In the genomic region with DNA sequence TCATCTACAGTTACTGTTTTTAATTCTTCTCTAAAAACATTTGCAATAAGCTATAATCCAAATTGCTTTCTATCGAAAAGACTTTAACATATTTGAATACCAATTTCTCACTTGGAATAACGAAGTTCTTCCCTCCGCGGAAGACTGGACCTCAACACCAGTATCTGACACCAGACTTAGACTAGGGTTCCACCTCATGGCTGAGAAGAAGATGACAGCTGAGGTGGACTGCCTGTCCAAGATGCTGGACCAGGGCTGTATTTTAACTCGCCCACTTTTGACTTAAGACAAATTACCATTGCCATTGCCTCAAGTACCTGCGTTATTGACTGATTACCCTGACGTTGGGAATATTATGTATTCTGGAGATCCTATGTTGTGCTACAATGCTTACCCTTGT, we compare ENCODE assay signal across 10 cellular contexts. TPM values are rescaled to one million over a fixed set of nuclear protein-coding genes. Genes with fewer than 3 reads are reported as not detected.
DNase-seq lines count a peak whose midpoint lies in the region; ATAC-seq and TF ChIP-seq lines count a peak whose summit lies in the region.
"Had no signal": no experiment of that assay in that cellular context is flagged by ENCODE, and none has a peak within 500 bp of the region (broad histone marks: within the 10 kb centered on the region; RNA-seq: fewer than 3 reads in every experiment).

No MANE protein-coding gene starts in this region.

- no peak overlapping the region for H3K4me2 ChIP-seq in KMS-11

- no peak for ATAC-seq in lower lobe of right lung

- DNase-seq in BE2C: no peak
- no peak for DNase-seq in breast epithelium (ENCODE audit: low spot score in 2 of 2)
- no peak for DNase-seq in lower lobe of right lung
- DNase-seq in COR-L47 (lab: John Stamatoyannopoulos, UW): no peak
- DNase-seq in GM10266 (ENCODE audit: extremely low spot score): no peak
- DNase-seq in activated naive CD4-positive, alpha-beta T cell treated with anti-CD3 and anti-CD28 coated beads, Interleukin-2, amount 10 ng/mL, durations not matched to agents 7 days and 5 days: no peak
- no peak for DNase-seq in activated naive CD4-positive, alpha-beta T cell treated with anti-CD3 and anti-CD28 coated beads, Interleukin-2, amount 50 U/mL, for 16 hours
- DNase-seq: activated CD4-positive, alpha-beta T cell treated with anti-CD3 and anti-CD28 coated beads for 1 hour; activated naive CD8-positive, alpha-beta T cell treated with anti-CD3 and anti-CD28 coated beads, Interleukin-2, amount 10 ng/mL, durations not matched to agents 7 days and 5 days had no signal

- H3K79me2 ChIP-seq in KMS-11 (ENCODE audit: insufficient read depth, low read depth): no peaks in the 10 kb centered on the region

- CTCF ChIA-PET in activated naive CD4-positive, alpha-beta T cell treated with anti-CD3 and anti-CD28 coated beads, Interleukin-2, amount 10 ng/mL, durations not matched to agents 7 days and 5 days (lab: Charles Lee): interaction anchor here (0.6 kb wide), 1 partner anchor 490 kb away, joined by 3 read pairs; no protein-coding TSS in a partner anchor

- H3K27me3 ChIP-seq in BE2C: no peaks in the 10 kb centered on the region
- H3K27me3 ChIP-seq in KMS-11 (ENCODE audit: insufficient read depth, low read depth): no peaks in the 10 kb centered on the region
- H3K27me3 ChIP-seq in breast epithelium: peaks cover 0 to 10% of the 10 kb centered on the region in 2 donors
- peaks cover 15% of the 10 kb centered on the region for H3K27me3 ChIP-seq in lower lobe of right lung (ENCODE audit: low read depth)

- H3K27ac ChIP-seq in KMS-11: no peak overlapping the region
- H3K27ac ChIP-seq in breast epithelium: no peak overlapping the region
- H3K27ac ChIP-seq in lower lobe of right lung: no peak overlapping the region

- no peak for TF ChIP-seq POLR2A in breast epithelium (IDR thresholded peaks at IDR 0.05)

- H3K4me3 ChIP-seq in BE2C (ENCODE audit: low read depth, low read length) (no peak overlapping the region), KMS-11 (IDR thresholded peaks at IDR 0.05; ENCODE audit: insufficient read depth, low read depth, low read length) (no peak overlapping the region), breast epithelium (no peak overlapping the region), lower lobe of right lung (no peak overlapping the region)

- no peak overlapping the region for H3K9ac ChIP-seq in KMS-11

- H4K20me1 ChIP-seq in KMS-11 (ENCODE audit: insufficient read depth): no peaks in the 10 kb centered on the region

- H3K9me3 Mint-ChIP-seq in activated naive CD4-positive, alpha-beta T cell treated with anti-CD3 and anti-CD28 coated beads, Interleukin-2, amount 10 ng/mL, durations not matched to agents 7 days and 5 days: peaks cover 3% of the 10 kb centered on the region

- TF ChIP-seq CTCF in BE2C (IDR thresholded peaks at IDR 0.05; ENCODE audit: low read depth, low read length): peak; percentile 38
- TF ChIP-seq CTCF in KMS-11 (conservative IDR thresholded peaks at IDR 0.05; ENCODE audit: low read depth, low read length): 0 out of 2 replicates have a peak, but pooled peaks have one; percentile 14
- peak in 2 of 3 donors; percentile 16 to 38 for TF ChIP-seq CTCF in breast epithelium (IDR thresholded peaks at IDR 0.05)
- TF ChIP-seq CTCF in lower lobe of right lung (IDR thresholded peaks at IDR 0.05): peak; percentile 36
- no peak for TF ChIP-seq CTCF in GM10266 (IDR thresholded peaks at IDR 0.05; ENCODE audit: control insufficient read depth, insufficient read depth, low read depth, missing control alignments)

- no peak overlapping the region for H2AFZ ChIP-seq in KMS-11 (ENCODE audit: low read depth)

- H3K4me1 ChIP-seq in BE2C: no peaks in the 10 kb centered on the region
- no peaks in the 10 kb centered on the region for H3K4me1 ChIP-seq in KMS-11 (ENCODE audit: low read depth, poor library complexity, severe bottlenecking)
- H3K4me1 ChIP-seq in breast epithelium: no peaks in the 10 kb centered on the region
- no peaks in the 10 kb centered on the region for H3K4me1 ChIP-seq in lower lobe of right lung

- intact Hi-C loops in breast epithelium (cut with DNase I; ENCODE audit: low total_unique reads): no loop called here
- intact Hi-C loops in lower lobe of right lung (cut with DNase I): no loop called here

- H3K9me3 ChIP-seq in BE2C: no peaks in the 10 kb centered on the region
- H3K9me3 ChIP-seq in breast epithelium: peaks cover 0 to 2% of the 10 kb centered on the region in 2 donors
- peaks cover 3% of the 10 kb centered on the region for H3K9me3 ChIP-seq in lower lobe of right lung

- no peaks in the 10 kb centered on the region for H3K36me3 ChIP-seq in BE2C
- no peaks in the 10 kb centered on the region for H3K36me3 ChIP-seq in KMS-11 (ENCODE audit: insufficient read depth)
- no peaks in the 10 kb centered on the region for H3K36me3 ChIP-seq in breast epithelium
- H3K36me3 ChIP-seq in lower lobe of right lung: no peaks in the 10 kb centered on the region

- no peaks in the 10 kb centered on the region for H3K4me1 Mint-ChIP-seq in activated naive CD4-positive, alpha-beta T cell treated with anti-CD3 and anti-CD28 coated beads, Interleukin-2, amount 10 ng/mL, durations not matched to agents 7 days and 5 days
- H3K4me1 Mint-ChIP-seq: activated naive CD8-positive, alpha-beta T cell treated with anti-CD3 and anti-CD28 coated beads, Interleukin-2, amount 10 ng/mL, durations not matched to agents 7 days and 5 days had no signal

- no peaks in the 10 kb centered on the region for H3K36me3 Mint-ChIP-seq in activated naive CD4-positive, alpha-beta T cell treated with anti-CD3 and anti-CD28 coated beads, Interleukin-2, amount 10 ng/mL, durations not matched to agents 7 days and 5 days
- H3K36me3 Mint-ChIP-seq: activated naive CD8-positive, alpha-beta T cell treated with anti-CD3 and anti-CD28 coated beads, Interleukin-2, amount 10 ng/mL, durations not matched to agents 7 days and 5 days had no signal

- no peak overlapping the region for H3K27ac Mint-ChIP-seq in activated naive CD4-positive, alpha-beta T cell treated with anti-CD3 and anti-CD28 coated beads, Interleukin-2, amount 10 ng/mL, durations not matched to agents 7 days and 5 days
- H3K27ac Mint-ChIP-seq: activated naive CD8-positive, alpha-beta T cell treated with anti-CD3 and anti-CD28 coated beads, Interleukin-2, amount 10 ng/mL, durations not matched to agents 7 days and 5 days had no signal

- peaks cover 4% of the 10 kb centered on the region for H3K27me3 Mint-ChIP-seq in activated naive CD4-positive, alpha-beta T cell treated with anti-CD3 and anti-CD28 coated beads, Interleukin-2, amount 10 ng/mL, durations not matched to agents 7 days and 5 days

- H3K4me3 Mint-ChIP-seq in activated naive CD4-positive, alpha-beta T cell treated with anti-CD3 and anti-CD28 coated beads, Interleukin-2, amount 10 ng/mL, durations not matched to agents 7 days and 5 days: no peak overlapping the region
- H3K4me3 Mint-ChIP-seq: activated naive CD8-positive, alpha-beta T cell treated with anti-CD3 and anti-CD28 coated beads, Interleukin-2, amount 10 ng/mL, durations not matched to agents 7 days and 5 days had no signal

RNA-seq across cellular contexts. Expression of a gene that starts 34.1 kb away (rescaled TPM):
- 63.4 TPM for polyA plus RNA-seq in BE2C (2012; ENCODE audit: insufficient read depth, insufficient read length, low read depth)
- total RNA-seq in breast epithelium (10 to 100 TPM; 45.2 to 55.0 (median 52.2) TPM), lower lobe of right lung (42.9 TPM)

RNA-seq across cellular contexts. Expression of a gene that starts 43.1 kb away (rescaled TPM):
- polyA plus RNA-seq in BE2C (2012; ENCODE audit: insufficient read depth, insufficient read length, low read depth): 17.7 TPM
- total RNA-seq in breast epithelium: 10 to 100 TPM; 21.1 to 39.4 (median 32.4) TPM
- 27.6 TPM for total RNA-seq in lower lobe of right lung

RNA-seq across cellular contexts. Expression of a gene that starts 43.2 kb away (rescaled TPM):
- 176 TPM for polyA plus RNA-seq in BE2C (2012; ENCODE audit: insufficient read depth, insufficient read length, low read depth)
- total RNA-seq in breast epithelium (10 to 100 TPM; 43.2 to 53.7 (median 53.1) TPM), lower lobe of right lung (44.5 TPM)

RNA-seq across cellular contexts. Expression of a gene that starts 51.6 kb away (rescaled TPM):
- polyA plus RNA-seq in BE2C (2012; ENCODE audit: insufficient read depth, insufficient read length, low read depth): 2.8 TPM
- not detected for total RNA-seq in breast epithelium
- not detected for total RNA-seq in lower lobe of right lung
- total RNA-seq: activated naive CD8-positive, alpha-beta T cell treated with anti-CD3 and anti-CD28 coated beads, Interleukin-2, amount 10 ng/mL, durations not matched to agents 7 days and 5 days had no signal
